ENCODE assay signal across 8 cellular contexts in the genomic region with DNA sequence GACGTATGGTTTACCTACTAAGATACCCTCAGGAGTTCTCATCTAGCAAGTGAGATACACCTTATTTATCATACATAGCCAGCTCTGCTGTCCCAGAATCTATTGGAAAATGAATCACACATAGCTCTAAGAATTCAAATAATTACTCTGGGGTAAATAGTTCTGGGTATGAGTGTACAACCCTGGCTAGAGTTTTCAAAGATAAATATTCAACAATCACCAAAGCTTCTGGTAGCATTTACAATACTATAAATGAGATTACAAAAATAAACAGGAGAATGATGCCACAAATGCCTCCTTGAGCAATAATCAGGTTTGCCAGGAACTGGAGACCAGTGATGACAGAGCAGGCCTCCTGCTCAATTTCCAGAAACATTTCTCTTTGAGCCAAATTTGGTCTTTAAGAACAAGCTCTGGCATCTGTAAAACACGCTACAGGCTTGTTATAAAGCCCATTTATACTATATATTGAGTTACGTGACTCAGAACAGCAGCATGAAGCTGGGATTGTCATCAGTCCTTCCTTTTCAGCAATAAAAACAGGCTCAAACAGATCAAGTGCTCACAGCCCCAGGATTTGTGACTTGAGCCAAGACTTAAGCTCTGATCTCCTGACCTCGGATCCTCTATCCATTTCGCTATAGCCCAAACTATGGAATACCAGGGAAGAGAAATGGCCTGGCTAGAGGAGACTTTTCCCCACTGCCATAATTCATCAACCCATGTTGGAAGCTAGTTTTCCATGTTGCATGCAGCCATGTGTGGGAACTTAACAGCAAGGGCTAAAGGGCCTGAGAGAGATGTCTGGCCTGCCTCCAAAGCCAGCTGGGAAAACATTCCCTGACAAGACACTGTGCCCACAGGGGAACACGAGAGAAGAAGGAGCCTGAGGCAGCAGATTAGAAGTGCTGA. TPM values are rescaled to one million over a fixed set of nuclear protein-coding genes. Genes with fewer than 3 reads are reported as not detected.
DNase-seq lines count a peak whose midpoint lies in the region; ATAC-seq, FAIRE-seq and TF ChIP-seq lines count a peak whose summit lies in the region.

No MANE protein-coding gene starts in this region.

- no peak overlapping the region for H3K14ac ChIP-seq in H9 (ENCODE audit: insufficient read depth, low read length)

- peaks cover 5 to 9% of the 10 kb centered on the region in 2 experiments for H3K4me1 Mint-ChIP-seq in H9

- no peaks in the 10 kb centered on the region for H3K9me3 Mint-ChIP-seq in H9

- no peak overlapping the region for H2BK20ac ChIP-seq in H9 (ENCODE audit: low read depth, low read length, poor library complexity, severe bottlenecking)

- H3K79me1 ChIP-seq in H9 (ENCODE audit: insufficient read depth, low read depth, low read length, poor library complexity, severe bottlenecking): no peaks in the 10 kb centered on the region

- H3K27ac Mint-ChIP-seq in H9: no peak overlapping the region; a peak in 1 of 7 replicates

- H3K4ac ChIP-seq in H9 (ENCODE audit: low read depth, low read length): no peak overlapping the region

- H3T11ph ChIP-seq in H9 (ENCODE audit: low read length): no peak overlapping the region

- H3K27me3 ChIP-seq in H9 (ENCODE audit: insufficient read depth, low read length): no peaks in the 10 kb centered on the region

- no peak overlapping the region for H3K23ac ChIP-seq in H9 (ENCODE audit: insufficient read length, low read depth, low read length)

- peak; percentile 45 for FAIRE-seq in H54 (lab: Jason Lieb, UNC)

- H3K4me3 ChIP-seq in skin epidermis: no peak overlapping the region

- H2AFZ ChIP-seq in H9 (ENCODE audit: low read length): no peak overlapping the region

- WGBS in H9 (ENCODE audit: extremely low coverage, insufficient read length, low lambda C conversion rate): no CpG with 5 or more reads among the region's 6 CpGs

- no peak overlapping the region for H3K9ac ChIP-seq in H9 (ENCODE audit: extremely low read depth, insufficient read length, low read length)

- H3K27ac ChIP-seq in skin epidermis (peak overlapping the region in 19 of 21 experiments; percentile 32 to 86 (median 67)), H9 (ENCODE audit: insufficient read length, low read depth, low read length) (no peak overlapping the region)

- no peak overlapping the region for H4K5ac ChIP-seq in H9 (ENCODE audit: insufficient read length, low read depth, low read length)

- TF ChIP-seq CTCF in H9 (conservative IDR thresholded peaks at IDR 0.05): no peak

- H3K23me2 ChIP-seq in H9 (ENCODE audit: insufficient read length, low read depth, low read length, poor library complexity, severe bottlenecking): no peaks in the 10 kb centered on the region

- H3K18ac ChIP-seq in H9 (ENCODE audit: insufficient read length, low read depth, low read length): no peak overlapping the region

- no peak for ATAC-seq in HG03520 (IDR thresholded peaks at IDR 0.05; ENCODE audit: unreplicated experiment)
- no peak for ATAC-seq in HG03196 (IDR thresholded peaks at IDR 0.05; ENCODE audit: unreplicated experiment)

- no peaks in the 10 kb centered on the region for H3K36me3 Mint-ChIP-seq in H9 (ENCODE audit: insufficient read depth in 1 of 3, low read depth in 3 of 3)

- H2BK12ac ChIP-seq in H9 (ENCODE audit: insufficient read length, low read depth, low read length): no peak overlapping the region

- H3K27me3 Mint-ChIP-seq in H9 (ENCODE audit: low read depth): no peaks in the 10 kb centered on the region

- no peaks in the 10 kb centered on the region for H4K20me1 ChIP-seq in H9 (ENCODE audit: control insufficient read depth, insufficient read depth, insufficient read length)

- H2BK120ac ChIP-seq in H9 (ENCODE audit: low read depth, low read length, poor library complexity, severe bottlenecking): no peak overlapping the region

- no peak overlapping the region for H3K56ac ChIP-seq in H9 (ENCODE audit: insufficient read length, low read depth, low read length)

- no peak overlapping the region for H3K4me3 Mint-ChIP-seq in H9

- H3K4me1 ChIP-seq in H9 (ENCODE audit: insufficient read depth, low read length): no peaks in the 10 kb centered on the region

- H3K79me2 ChIP-seq in H9 (ENCODE audit: insufficient read depth, low read length): no peaks in the 10 kb centered on the region

- no peak overlapping the region for H4K8ac ChIP-seq in H9 (replicated peaks; ENCODE audit: insufficient read length, low read depth, low read length)

- no peak overlapping the region for H3K4me2 ChIP-seq in H9 (ENCODE audit: insufficient read depth, insufficient read length, low read length)

- H2AK5ac ChIP-seq in H9 (ENCODE audit: insufficient read length, low read length): no peak overlapping the region

- no peak overlapping the region for H4K91ac ChIP-seq in H9 (ENCODE audit: insufficient read length, low read depth, low read length)

- no peaks in the 10 kb centered on the region for H3K9me3 ChIP-seq in H9 (ENCODE audit: control insufficient read depth, low read depth, low read length)

- H2BK15ac ChIP-seq in H9 (ENCODE audit: low read depth, low read length): no peak overlapping the region

- intact Hi-C loops in head of caudate nucleus (cut with DNase I): no loop called here

- DNase-seq in H54 (ENCODE audit: insufficient read length, low spot score) (peak; percentile 54), T1000 (lab: John Stamatoyannopoulos, UW) (peak; percentile 31), head of caudate nucleus (peak in 39 of 42 donors; percentile 11 to 83 (median 58)), GM19238 (ENCODE audit: insufficient read length, low spot score) (no peak), H9 (no peak)

- no peak overlapping the region for H2BK5ac ChIP-seq in H9 (ENCODE audit: insufficient read length, low read length)

- TF ChIP-seq POLR2A in H54 (IDR thresholded peaks at IDR 0.05; ENCODE audit: low read depth, low read length): no peak

RNA-seq across cellular contexts. Expression of gene RAB30, which starts 19.7 kb away (rescaled TPM):
- total RNA-seq in H9 (2021): 4.8 and 5.7 TPM in 2 replicates

Comparison
In these comparisons a context has a peak if more than half of its experiments do, and no peak if none do; other contexts are left out.
1. DNase-seq: peak in H54 (single experiment), T1000 (single experiment) and head of caudate nucleus (39 of 42); none in GM19238 (single experiment) and H9 (single experiment).